1 cellular context compared by ENCODE assay signal in genomic region chr3:156461889-156462288, GRCh38.
TF ChIP-seq lines count a peak whose summit lies in the region.

No MANE protein-coding gene starts in this region.

TF ChIP-seq in K562, 482 proteins besides CTCF, POLR2A, EP300 and RAD21 (continued from another document):
- TF ChIP-seq C11orf30 (IDR thresholded peaks at IDR 0.05; ENCODE audit: low read depth) (peak; percentile 60), LARP7 (IDR thresholded peaks at IDR 0.05) (no peak), CC2D1A (IDR thresholded peaks at IDR 0.05) (peak; percentile 10; the same call in 1 of the 2 replicates), ARID1B (IDR thresholded peaks at IDR 0.05) (peak; percentile 79), TCF3 (CRISPR knock-in tag; IDR thresholded peaks at IDR 0.05) (peak; percentile 75), TRIM28 (IDR thresholded peaks at IDR 0.05) (0 out of 2 replicates have a peak, but pooled peaks have one; percentile 24), TRIM24 (IDR thresholded peaks at IDR 0.05) (peak in 1 of 2 experiments; percentile 32; a peak in 1 of 4 replicates), MEIS2 (IDR thresholded peaks at IDR 0.05; ENCODE audit: partially characterized antibody) (peak; percentile 50), ZNF583 (CRISPR knock-in tag; IDR thresholded peaks at IDR 0.05) (no peak), POLR2AphosphoS5 (IDR thresholded peaks at IDR 0.05; ENCODE audit: control insufficient read depth, insufficient read depth, low read depth, low read length) (0 out of 2 replicates have a peak, but pooled peaks have one; percentile 14), ELK1 (CRISPR knock-in tag; IDR thresholded peaks at IDR 0.05) (no peak), ZBTB7A (IDR thresholded peaks at IDR 0.05; ENCODE audit: borderline replicate concordance, control insufficient read depth, low read depth, low read length) (no peak), DPF2 (IDR thresholded peaks at IDR 0.05) (peak; percentile 76), HMGXB4 (CRISPR knock-in tag; IDR thresholded peaks at IDR 0.05) (no peak), HDAC2 (IDR thresholded peaks at IDR 0.05) (peak; percentile 91), BDP1 (IDR thresholded peaks at IDR 0.05; ENCODE audit: insufficient read depth, insufficient read length) (no peak), MAFF (IDR thresholded peaks at IDR 0.05; ENCODE audit: low read length) (peak; percentile 46; the same call in 1 of the 2 replicates), HDGF (IDR thresholded peaks at IDR 0.05) (no peak), MTF1 (CRISPR knock-in tag; IDR thresholded peaks at IDR 0.05; ENCODE audit: borderline replicate concordance) (no peak), ASH1L (IDR thresholded peaks at IDR 0.05; ENCODE audit: borderline replicate concordance, low read depth, partially characterized antibody) (no peak), ZNF165 (CRISPR knock-in tag; IDR thresholded peaks at IDR 0.05; ENCODE audit: borderline replicate concordance) (no peak), NR2C2 (CRISPR knock-in tag; IDR thresholded peaks at IDR 0.05) (no peak), NR2C2 (tag; IDR thresholded peaks at IDR 0.05) (no peak), CBFA2T2 (conservative IDR thresholded peaks at IDR 0.05) (peak; percentile 65), SRSF9 (IDR thresholded peaks at IDR 0.05; ENCODE audit: borderline replicate concordance, low read depth, low read length) (no peak), NCOR1 (IDR thresholded peaks at IDR 0.05) (peak; percentile 41), ZBED1 (IDR thresholded peaks at IDR 0.05) (no peak), ZNF717 (CRISPR knock-in tag; IDR thresholded peaks at IDR 0.05) (no peak), ZNF592 (IDR thresholded peaks at IDR 0.05) (peak; percentile 40; the same call in 1 of the 2 replicates), POLR2AphosphoS2 (IDR thresholded peaks at IDR 0.05; ENCODE audit: low read length) (no peak), TCF15 (CRISPR knock-in tag; IDR thresholded peaks at IDR 0.05) (no peak), ZBTB9 (CRISPR knock-in tag; IDR thresholded peaks at IDR 0.05) (no peak), KDM1A (IDR thresholded peaks at IDR 0.05) (peak; percentile 91 to 95), NFIC (IDR thresholded peaks at IDR 0.05) (peak; percentile 46), PML (IDR thresholded peaks at IDR 0.05; ENCODE audit: low read length) (peak; percentile 58; the same call in 1 of the 2 replicates), ZFPM2 (CRISPR knock-in tag; IDR thresholded peaks at IDR 0.05) (no peak), RCOR1 (IDR thresholded peaks at IDR 0.05; ENCODE audit: borderline replicate concordance in 1 of 2, low read depth in 2 of 2, low read length in 2 of 2) (peak; percentile 55 to 90; a peak in 3 of 4 replicates), CBFA2T3 (IDR thresholded peaks at IDR 0.05) (peak; percentile 82), MYNN (IDR thresholded peaks at IDR 0.05) (no peak), MYNN (CRISPR knock-in tag; IDR thresholded peaks at IDR 0.05) (no peak), JUND (IDR thresholded peaks at IDR 0.05; ENCODE audit: borderline replicate concordance, low read depth, low read length) (no peak), JUND (tag; IDR thresholded peaks at IDR 0.05; ENCODE audit: borderline replicate concordance, low read depth, low read length) (peak; percentile 44; the same call in 2 of the 3 replicates), ZBTB1 (CRISPR knock-in tag; IDR thresholded peaks at IDR 0.05; ENCODE audit: borderline replicate concordance, low read depth) (no peak), SNAPC5 (CRISPR knock-in tag; IDR thresholded peaks at IDR 0.05) (no peak), CHAMP1 (IDR thresholded peaks at IDR 0.05) (peak; percentile 75), ZFP36 (IDR thresholded peaks at IDR 0.05; ENCODE audit: low read depth, low read length, partially characterized antibody) (peak; percentile 28), ATF1 (CRISPR knock-in tag; IDR thresholded peaks at IDR 0.05) (no peak), ATF1 (tag; IDR thresholded peaks at IDR 0.05) (peak; percentile 53; the same call in 1 of the 2 replicates), HDAC1 (IDR thresholded peaks at IDR 0.05) (peak; percentile 48 to 63; a peak in 2 of 4 replicates), NFE2 (IDR thresholded peaks at IDR 0.05; ENCODE audit: low read depth) (peak; percentile 71), GATA2 (CRISPR knock-in tag; IDR thresholded peaks at IDR 0.05) (no peak), DACH1 (IDR thresholded peaks at IDR 0.05; ENCODE audit: partially characterized antibody) (peak; percentile 38), CBX3 (IDR thresholded peaks at IDR 0.05; ENCODE audit: borderline replicate concordance in 1 of 2, low read length in 2 of 2) (peak in 1 of 2 experiments; percentile 91; a peak in 2 of 3 replicates), TEAD4 (IDR thresholded peaks at IDR 0.05; ENCODE audit: low read length) (peak; percentile 78), TEAD4 (CRISPR knock-in tag; IDR thresholded peaks at IDR 0.05; ENCODE audit: borderline replicate concordance) (no peak), ZNF551 (CRISPR knock-in tag; IDR thresholded peaks at IDR 0.05) (no peak), SMARCA5 (IDR thresholded peaks at IDR 0.05) (peak; percentile 73; the same call in 1 of the 2 replicates), NCOA6 (IDR thresholded peaks at IDR 0.05) (no peak), NFE2L1 (tag; IDR thresholded peaks at IDR 0.05; ENCODE audit: borderline replicate concordance, low read depth) (no peak), ZNF316 (IDR thresholded peaks at IDR 0.05) (peak; percentile 52; the same call in 1 of the 2 replicates)
- TF ChIP-seq, protein P1, sequence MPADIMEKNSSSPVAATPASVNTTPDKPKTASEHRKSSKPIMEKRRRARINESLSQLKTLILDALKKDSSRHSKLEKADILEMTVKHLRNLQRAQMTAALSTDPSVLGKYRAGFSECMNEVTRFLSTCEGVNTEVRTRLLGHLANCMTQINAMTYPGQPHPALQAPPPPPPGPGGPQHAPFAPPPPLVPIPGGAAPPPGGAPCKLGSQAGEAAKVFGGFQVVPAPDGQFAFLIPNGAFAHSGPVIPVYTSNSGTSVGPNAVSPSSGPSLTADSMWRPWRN (IDR thresholded peaks at IDR 0.05; ENCODE audit: low read depth) = no peak
- TF ChIP-seq, protein P2, sequence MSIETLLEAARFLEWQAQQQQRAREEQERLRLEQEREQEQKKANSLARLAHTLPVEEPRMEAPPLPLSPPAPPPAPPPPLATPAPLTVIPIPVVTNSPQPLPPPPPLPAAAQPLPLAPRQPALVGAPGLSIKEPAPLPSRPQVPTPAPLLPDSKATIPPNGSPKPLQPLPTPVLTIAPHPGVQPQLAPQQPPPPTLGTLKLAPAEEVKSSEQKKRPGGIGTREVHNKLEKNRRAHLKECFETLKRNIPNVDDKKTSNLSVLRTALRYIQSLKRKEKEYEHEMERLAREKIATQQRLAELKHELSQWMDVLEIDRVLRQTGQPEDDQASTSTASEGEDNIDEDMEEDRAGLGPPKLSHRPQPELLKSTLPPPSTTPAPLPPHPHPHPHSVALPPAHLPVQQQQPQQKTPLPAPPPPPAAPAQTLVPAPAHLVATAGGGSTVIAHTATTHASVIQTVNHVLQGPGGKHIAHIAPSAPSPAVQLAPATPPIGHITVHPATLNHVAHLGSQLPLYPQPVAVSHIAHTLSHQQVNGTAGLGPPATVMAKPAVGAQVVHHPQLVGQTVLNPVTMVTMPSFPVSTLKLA (conservative IDR thresholded peaks at IDR 0.05) = 0 out of 4 replicates have a peak, but pooled peaks of 1 of the 2 experiments have one; percentile 30
- TF ChIP-seq, protein P3, sequence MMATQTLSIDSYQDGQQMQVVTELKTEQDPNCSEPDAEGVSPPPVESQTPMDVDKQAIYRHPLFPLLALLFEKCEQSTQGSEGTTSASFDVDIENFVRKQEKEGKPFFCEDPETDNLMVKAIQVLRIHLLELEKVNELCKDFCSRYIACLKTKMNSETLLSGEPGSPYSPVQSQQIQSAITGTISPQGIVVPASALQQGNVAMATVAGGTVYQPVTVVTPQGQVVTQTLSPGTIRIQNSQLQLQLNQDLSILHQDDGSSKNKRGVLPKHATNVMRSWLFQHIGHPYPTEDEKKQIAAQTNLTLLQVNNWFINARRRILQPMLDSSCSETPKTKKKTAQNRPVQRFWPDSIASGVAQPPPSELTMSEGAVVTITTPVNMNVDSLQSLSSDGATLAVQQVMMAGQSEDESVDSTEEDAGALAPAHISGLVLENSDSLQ (IDR thresholded peaks at IDR 0.05) = peak; percentile 20; the same call in 1 of the 2 replicates
